Comparison of ENCODE assay signal across 8 cellular contexts in the genomic region with DNA sequence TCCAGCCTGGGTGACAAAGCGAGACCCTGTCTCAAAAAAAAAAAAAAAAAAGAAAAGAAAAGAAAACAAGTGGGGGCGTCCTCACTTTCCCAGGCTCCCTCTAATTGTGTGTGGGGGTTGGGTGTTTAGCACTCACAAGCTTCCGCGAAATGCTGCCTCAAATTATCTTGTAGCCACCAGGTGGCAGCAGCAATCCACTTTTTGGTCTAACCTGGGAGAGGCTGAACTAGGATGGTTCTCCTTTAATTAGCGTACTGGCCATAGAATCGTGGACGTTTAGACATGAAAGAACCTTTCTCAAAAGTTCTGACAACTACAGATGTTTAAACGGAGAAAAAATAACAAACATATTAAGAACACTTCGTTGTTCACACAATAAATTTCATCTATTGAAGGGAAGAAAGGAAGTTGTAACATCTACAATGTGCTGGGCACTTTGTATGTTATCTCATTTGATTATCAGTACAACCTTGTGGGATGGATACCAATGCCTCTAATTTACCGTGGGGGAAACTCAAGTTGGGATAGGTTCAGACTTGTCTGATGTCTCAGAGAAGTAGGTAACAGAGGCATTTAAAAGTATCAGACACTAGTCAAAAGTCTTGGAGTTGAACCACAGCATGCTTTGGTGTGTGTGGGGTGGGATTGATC.
DNase-seq lines count a peak whose midpoint lies in the region; ATAC-seq, FAIRE-seq and TF ChIP-seq lines count a peak whose summit lies in the region.

No MANE protein-coding gene starts in this region.

- DNase-seq in AG04450 (ENCODE audit: low read depth, low spot score), result peak; percentile 61
- peak; percentile 28 for DNase-seq in NCI-H2081 treated with DMSO at 0.1 percent for 48 hours (lab: John Stamatoyannopoulos, UW)
- peak; percentile 86 to 90 (median 88) for DNase-seq in body of pancreas
- peak; percentile 62 to 82 for DNase-seq in stimulated activated CD4-positive, alpha-beta T cell treated with anti-CD3 and anti-CD28 coated beads, Interleukin-12 subunit alpha, Interleukin-12 subunit beta, amount 100 ng/mL, for 24 hours (ENCODE audit: low read depth in 2 of 2)

- H3K36me3 ChIP-seq in body of pancreas (replicated peaks in 1 of 2; ENCODE audit: insufficient read depth in 1 of 2, low read depth in 2 of 2), result no peaks in the 10 kb centered on the region
- no peaks in the 10 kb centered on the region for H3K36me3 ChIP-seq in iPS-20b (ENCODE audit: insufficient read depth, low read depth, low read length)

- H3K9ac ChIP-seq in iPS-20b (ENCODE audit: low read depth, low read length), result no peak overlapping the region

- POLR2A ChIA-PET in AG04450 (lab: Yijun Ruan, JAX), result interaction anchor here (0.6 to 1.4 kb wide), 4 partner anchors 122 to 291 kb away, joined by 3 to 6 read pairs (median 5); partner anchors contain the start of gene NABP1

- intact Hi-C loops in body of pancreas (cut with DNase I), result loop anchor here (10.0 kb wide), 1 partner anchor 610 kb away; no protein-coding TSS in a partner anchor

- no peaks in the 10 kb centered on the region for H3K9me3 ChIP-seq in AG04450 (ENCODE audit: control insufficient read depth, insufficient read depth, low read length)
- H3K9me3 ChIP-seq in body of pancreas, result no peaks in the 10 kb centered on the region
- H3K9me3 ChIP-seq in iPS-20b (ENCODE audit: insufficient read depth, low read depth, low read length), result no peaks in the 10 kb centered on the region

- no peak for TF ChIP-seq POLR2A in body of pancreas (IDR thresholded peaks at IDR 0.05)

- CTCF ChIA-PET in AG04450 (lab: Charles Lee), result interaction anchor here (0.6 to 6.5 kb wide), 20 partner anchors 9 to 1000 kb away, joined by 3 to 51 read pairs (median 4); no protein-coding TSS in a partner anchor

- FAIRE-seq in TTC549 (lab: Jason Lieb, UNC), result peak; percentile 63

- 2 to 3% methylated on average over 10 of the region's 10 CpGs for WGBS in body of pancreas, 2 donors

- H3K27ac ChIP-seq in AG04450 (ENCODE audit: low read depth, low read length) (no peak overlapping the region), body of pancreas (no peak overlapping the region), iPS-20b (ENCODE audit: low read length) (no peak overlapping the region)

- TF ChIP-seq CTCF in AG04450 (IDR thresholded peaks at IDR 0.05; ENCODE audit: low read depth, low read length), result peak; percentile 76
- peak; percentile 64 to 84 (median 78) for TF ChIP-seq CTCF in body of pancreas (IDR thresholded peaks at IDR 0.05)

- H3K27me3 ChIP-seq in AG04450 (ENCODE audit: control insufficient read depth, insufficient read depth, low read length) (peaks cover 3% of the 10 kb centered on the region), body of pancreas (no peaks in the 10 kb centered on the region), iPS-20b (ENCODE audit: insufficient read depth, low read length) (0 out of 2 replicates have a peak, but pooled peaks cover 3% of the 10 kb centered on the region)

- peak; percentile 93 for ATAC-seq in GM18858 (IDR thresholded peaks at IDR 0.05; ENCODE audit: unreplicated experiment)
- peak; percentile 83 for ATAC-seq in HG03045 (IDR thresholded peaks at IDR 0.05; ENCODE audit: unreplicated experiment)
- ATAC-seq in body of pancreas, result peak; percentile 93

- H3K4me1 ChIP-seq in body of pancreas (peaks cover 7% of the 10 kb centered on the region), iPS-20b (ENCODE audit: insufficient read depth, low read length) (peaks cover 3% of the 10 kb centered on the region; the same call in 1 of the 2 replicates)

- H3K4me3 ChIP-seq in AG04450 (ENCODE audit: low read depth, low read length), result no peak overlapping the region
- H3K4me3 ChIP-seq in body of pancreas, result no peak overlapping the region
- H3K4me3 ChIP-seq in iPS-20b (ENCODE audit: low read length), result peak overlapping the region; percentile 25; the same call in 1 of the 2 replicates

Comparison
In these comparisons a context has a peak if more than half of its experiments do, and no peak if none do; other contexts are left out.
1. DNase-seq: peak in every context shown above with its lines; median percentile 88 in body of pancreas; 72 in stimulated activated CD4-positive, alpha-beta T cell treated with anti-CD3 and anti-CD28 coated beads, Interleukin-12 subunit alpha, Interleukin-12 subunit beta, amount 100 ng/mL, for 24 hours; 61 in AG04450; 28 in NCI-H2081 treated with DMSO at 0.1 percent for 48 hours.